Comparison of ENCODE assay signal across 8 cellular contexts in genomic region chr13:36673838-36674326, GRCh38. TPM values are rescaled to one million over a fixed set of nuclear protein-coding genes. Genes with fewer than 3 reads are reported as not detected.
DNase-seq lines count a peak whose midpoint lies in the region; ATAC-seq, FAIRE-seq and TF ChIP-seq lines count a peak whose summit lies in the region.

SERTM1 (plus strand) TSS chr13:36674020; CDS start chr13:36695079, 21,059 bp downstream.

- peaks cover 4% of the 10 kb centered on the region for H3K9me3 Mint-ChIP-seq in astrocyte (ENCODE audit: unreplicated experiment)

- H3K36me3 ChIP-seq in astrocyte (ENCODE audit: insufficient read depth, low read length) (no peaks in the 10 kb centered on the region), thyroid gland (no peaks in the 10 kb centered on the region)

- H3K9ac ChIP-seq in astrocyte (ENCODE audit: low read length): no peak within 1 kb of the TSS

- TF ChIP-seq CTCF in astrocyte (IDR thresholded peaks at IDR 0.05; ENCODE audit: insufficient read depth, low read depth, low read length) (no peak), thyroid gland (IDR thresholded peaks at IDR 0.05) (peak in 1 of 6 experiments; percentile 5), GM20000 (IDR thresholded peaks at IDR 0.05; ENCODE audit: extremely low read depth, missing control alignments) (no peak)

- 4% methylated on average over 5 of the region's 56 CpGs for WGBS in thyroid gland, 2 donors

- no peak within 1 kb of the TSS for H3K27ac ChIP-seq in astrocyte (ENCODE audit: low read depth, low read length)
- H3K27ac ChIP-seq in thyroid gland: peak within 1 kb of the TSS in 1 of 3 donors; percentile 24

- no peaks in the 10 kb centered on the region for H3K36me3 Mint-ChIP-seq in astrocyte (ENCODE audit: low read depth, unreplicated experiment)

- H4K20me1 ChIP-seq in astrocyte (ENCODE audit: insufficient read depth, low read length): no peaks in the 10 kb centered on the region

- ATAC-seq in HG03097 (IDR thresholded peaks at IDR 0.05; ENCODE audit: low FRiP score, unreplicated experiment): no peak

- peaks cover 44% of the 10 kb centered on the region for H3K27me3 Mint-ChIP-seq in astrocyte (ENCODE audit: low read depth, unreplicated experiment)

- peak within 1 kb of the TSS; percentile 82 for H3K4me2 ChIP-seq in astrocyte (ENCODE audit: low read length)

- H2AFZ ChIP-seq in astrocyte (ENCODE audit: low read depth, low read length): peak within 1 kb of the TSS; percentile 72

- H3K27ac Mint-ChIP-seq in astrocyte (ENCODE audit: unreplicated experiment): no peak within 1 kb of the TSS

- FAIRE-seq in astrocyte (lab: Jason Lieb, UNC): no peak

- intact Hi-C loops in thyroid gland (cut with DNase I): no loop called here

- H3K9me3 ChIP-seq in astrocyte (ENCODE audit: insufficient read depth, low read depth, low read length) (no peaks in the 10 kb centered on the region), thyroid gland (no peaks in the 10 kb centered on the region)

- H3K27me3 ChIP-seq in astrocyte (ENCODE audit: insufficient read depth, low read length) (peaks cover 40% of the 10 kb centered on the region), thyroid gland (no peaks in the 10 kb centered on the region)

- H3K4me3 ChIP-seq in astrocyte (ENCODE audit: insufficient read depth, low read depth, low read length) (peak within 1 kb of the TSS; percentile 35), thyroid gland (replicated peaks in 1 of 3) (peak within 1 kb of the TSS; percentile 5 to 52 (median 19))

- peak in 1 of 2 donors; percentile 62 for TF ChIP-seq POLR2A in thyroid gland (IDR thresholded peaks at IDR 0.05)

- H3K4me3 Mint-ChIP-seq in astrocyte (ENCODE audit: unreplicated experiment): peak within 1 kb of the TSS; percentile 83

- H3K4me1 ChIP-seq in astrocyte (ENCODE audit: insufficient read depth, low read length): peaks cover 4% of the 10 kb centered on the region
- peaks cover 0 to 5% of the 10 kb centered on the region in 2 donors for H3K4me1 ChIP-seq in thyroid gland

- H3K4me1 Mint-ChIP-seq in astrocyte (ENCODE audit: low read depth, unreplicated experiment): peaks cover 4% of the 10 kb centered on the region

- DNase-seq in NCI-H2081 (lab: John Stamatoyannopoulos, UW) (peak; percentile 65 to 76), NCI-H2081 treated with DMSO at 0.1 percent for 48 hours (lab: John Stamatoyannopoulos, UW) (no peak), astrocyte (ENCODE audit: low read depth) (peak; percentile 42), iris pigment epithelial cell (ENCODE audit: low read depth) (peak; percentile 33), thyroid gland (peak; percentile 26 to 52), GM20000 (ENCODE audit: low spot score) (no peak), NOMO-1 (lab: John Stamatoyannopoulos, UW; ENCODE audit: unreplicated experiment in 2 of 2) (no peak)

- H3K79me2 ChIP-seq in astrocyte (ENCODE audit: insufficient read depth, low read length): no peaks in the 10 kb centered on the region

RNA-seq across cellular contexts. Expression of gene SERTM1, which starts in this region (rescaled TPM):
- total RNA-seq in astrocyte (0.34 and 0.41 TPM in 2 replicates), thyroid gland (1 to 10 TPM; 1.3 to 6.6 (median 4.0) TPM)

Comparison
In these comparisons a context has a peak if more than half of its experiments do, and no peak if none do; other contexts are left out.
1. DNase-seq: peak in NCI-H2081 (2 of 2), iris pigment epithelial cell (single experiment) and thyroid gland (2 of 2); none in NCI-H2081 treated with DMSO at 0.1 percent for 48 hours (single experiment), GM20000 (single experiment) and NOMO-1 (0 of 2).
2. Peak in DNase-seq, H3K4me3 ChIP-seq and H3K4me2 ChIP-seq in astrocyte; RNA of the gene not detected or under 1 TPM.